In the genomic region with DNA sequence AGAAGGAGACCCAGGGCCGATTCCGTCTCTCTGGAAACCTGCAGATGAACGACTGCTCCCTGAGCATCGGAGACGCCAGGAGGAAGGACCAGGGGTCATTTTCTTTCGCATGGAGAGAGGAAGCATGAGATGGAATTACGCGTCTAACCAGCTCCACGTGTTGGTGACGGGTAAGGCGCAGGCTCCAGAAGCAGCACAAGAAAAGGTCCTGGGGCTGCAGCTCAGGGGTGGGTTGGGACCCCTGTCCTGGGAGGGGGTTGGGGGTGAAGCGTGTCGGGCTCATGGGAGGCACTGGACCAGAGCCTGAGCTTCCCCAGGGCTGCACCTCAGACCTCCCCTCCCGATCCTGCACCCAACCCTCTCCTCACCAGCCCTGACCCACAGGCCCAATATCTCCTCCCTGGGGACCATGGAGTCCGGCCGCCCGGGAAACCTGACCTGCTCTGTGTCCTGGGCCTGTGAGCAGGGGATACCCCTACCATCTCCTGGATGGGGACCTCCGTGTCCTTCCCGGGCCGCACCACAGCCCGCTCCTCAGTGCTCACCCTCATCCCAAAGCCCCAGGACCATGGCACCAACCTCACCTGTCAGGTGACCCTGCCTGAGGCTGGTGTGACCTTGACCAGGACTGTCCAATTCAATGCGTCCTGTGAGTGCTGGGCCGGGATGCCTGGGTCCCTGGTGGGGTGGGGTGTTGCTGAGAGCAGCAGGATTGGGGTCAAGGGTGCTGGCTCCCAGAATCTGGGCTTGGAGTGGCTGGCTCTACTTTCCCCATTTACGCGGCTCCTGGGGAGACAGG, we compare ENCODE assay signal across 1 cellular context.
TF ChIP-seq lines count a peak whose summit lies in the region.

No MANE protein-coding gene starts in this region.

TF ChIP-seq in H1, 55 proteins besides CTCF, POLR2A, EP300 and RAD21:
- no peak for TF ChIP-seq CHD2 (IDR thresholded peaks at IDR 0.05; ENCODE audit: low read length)
- no peak for TF ChIP-seq JUN (IDR thresholded peaks at IDR 0.05; ENCODE audit: low read depth, low read length)
- TF ChIP-seq PHF8 (conservative IDR thresholded peaks at IDR 0.05; ENCODE audit: low read depth, low read length) = no peak
- no peak for TF ChIP-seq TEAD4 (IDR thresholded peaks at IDR 0.05; ENCODE audit: low read depth, low read length)
- no peak for TF ChIP-seq KDM5A (IDR thresholded peaks at IDR 0.05; ENCODE audit: low read length)
- TF ChIP-seq RNF2 (IDR thresholded peaks at IDR 0.05; ENCODE audit: borderline replicate concordance, low read depth, low read length, missing control alignments, poor library complexity, severe bottlenecking) = no peak
